Comparison of ENCODE assay signal across 27 cellular contexts in genomic region chr18:24157855-24158254, GRCh38. TPM values are rescaled to one million over a fixed set of nuclear protein-coding genes. Genes with fewer than 3 reads are reported as not detected.
"Had no signal": no experiment of that assay in that cellular context is flagged by ENCODE, and none has a peak within 500 bp of the region (broad histone marks: within the 10 kb centered on the region; RNA-seq: fewer than 3 reads in every experiment).

No MANE protein-coding gene starts in this region.

- H3K27ac ChIP-seq: adrenal gland, breast epithelium, VCaP had no signal

- DNase-seq: activated CD4-positive, alpha-beta memory T cell treated with anti-CD3 and anti-CD28 coated beads, Interleukin-2, amount 10 ng/mL, durations not matched to agents 7 days and 5 days; activated CD4-positive, alpha-beta T cell treated with anti-CD3 and anti-CD28 coated beads, Interleukin-2, amount 50 U/mL, for 1 hour; activated CD4-positive, CD25-positive, alpha-beta regulatory T cell; activated gamma-delta T cell treated with Interleukin-2 at 50 U/mL for 16 hours; activated naive CD4-positive, alpha-beta T cell treated with anti-CD3 and anti-CD28 coated beads, Interleukin-2, amount 10 ng/mL, durations not matched to agents 7 days and 5 days; activated naive CD8-positive, alpha-beta T cell treated with anti-CD3 and anti-CD28 coated beads, Interleukin-2, amount 10 ng/mL, durations not matched to agents 7 days and 5 days; activated T-cell treated with anti-CD3 and anti-CD28 coated beads for 4 hours; activated T-cell treated with anti-CD3 and anti-CD28 coated beads, Interleukin-2, amount 50 U/mL, for 72 hours; adrenal gland; aorta; caudate nucleus; KG1; NCI-H1092; NCI-H1417; NCI-H1694; NCI-H2029; NCI-H2107; NCI-H2171 treated with DMSO at 0.1 percent for 48 hours; NCI-H446; NCI-H524; NCI-H748 treated with DMSO at 0.1 percent for 48 hours; SIG-M5; T-cell; T1000 had no signal

- H3K9me3 ChIP-seq: adrenal gland, breast epithelium had no signal

- H3K27me3 ChIP-seq: adrenal gland, breast epithelium had no signal

- H3K4me1 ChIP-seq: adrenal gland, breast epithelium had no signal

- H3K4me3 ChIP-seq: adrenal gland, breast epithelium had no signal

- H3K36me3 ChIP-seq: breast epithelium had no signal

- ATAC-seq: activated T-cell treated with anti-CD3 and anti-CD28 coated beads, Interleukin-2, amount 50 U/mL, for 72 hours; T-cell had no signal

RNA-seq across cellular contexts. Expression of gene CABYR, which starts 19.0 kb away (rescaled TPM):
- total RNA-seq: OCI-LY7 had no signal
